ENCODE assay signal across 5 cellular contexts in genomic region chr18:37144921-37145320, GRCh38.
"Had no signal": no experiment of that assay in that cellular context is flagged by ENCODE, and none has a peak within 500 bp of the region (broad histone marks: within the 10 kb centered on the region; RNA-seq: fewer than 3 reads in every experiment).

No MANE protein-coding gene starts in this region.

- H3K27ac Mint-ChIP-seq: GM23338 had no signal

- DNase-seq: H9, HCEC 1CT, IMR-90 had no signal

- ATAC-seq: GM23338, K562 had no signal

- H3K9me3 Mint-ChIP-seq: GM23338, H9 had no signal

- H3K4me2 ChIP-seq: GM23338 had no signal

- H2AFZ ChIP-seq: GM23338 had no signal

- H3K4me3 Mint-ChIP-seq: GM23338, H9 had no signal

- H3K4me3 ChIP-seq: GM23338, K562 had no signal
